28 cellular contexts compared by ENCODE assay signal in genomic region chr21:42764883-42765282, GRCh38.
"Had no signal": no experiment of that assay in that cellular context is flagged by ENCODE, and none has a peak within 500 bp of the region (broad histone marks: within the 10 kb centered on the region; RNA-seq: fewer than 3 reads in every experiment).

No MANE protein-coding gene starts in this region.

- H3K36me3 Mint-ChIP-seq: activated CD8-positive, alpha-beta memory T cell treated with anti-CD3 and anti-CD28 coated beads, Interleukin-2, amount 10 ng/mL, durations not matched to agents 7 days and 5 days; activated naive CD4-positive, alpha-beta T cell treated with anti-CD3 and anti-CD28 coated beads, Interleukin-2, amount 10 ng/mL, durations not matched to agents 7 days and 5 days had no signal

- ATAC-seq: activated CD4-positive, alpha-beta T cell treated with anti-CD3 and anti-CD28 coated beads for 36 hours; activated CD8-positive, alpha-beta memory T cell treated with anti-CD3 and anti-CD28 coated beads, Interleukin-2, amount 10 ng/mL, durations not matched to agents 7 days and 5 days; activated CD8-positive, alpha-beta T cell treated with anti-CD3 and anti-CD28 coated beads, Interleukin-2, amount 10 ng/mL, durations not matched to agents 7 days and 5 days; activated naive CD4-positive, alpha-beta T cell treated with anti-CD3 and anti-CD28 coated beads, Interleukin-2, amount 50 U/mL, for 72 hours; effector memory CD8-positive, alpha-beta T cell; foreskin keratinocyte; gastrocnemius medialis; heart left ventricle had no signal

- H3K4me3 Mint-ChIP-seq: activated CD4-positive, alpha-beta T cell treated with anti-CD3 and anti-CD28 coated beads for 36 hours; activated CD4-positive, alpha-beta T cell treated with anti-CD3 and anti-CD28 coated beads, Interleukin-2, amount 10 ng/mL, durations not matched to agents 24 days and 14 days; activated CD8-positive, alpha-beta memory T cell treated with anti-CD3 and anti-CD28 coated beads, Interleukin-2, amount 10 ng/mL, durations not matched to agents 7 days and 5 days; activated CD8-positive, alpha-beta T cell treated with anti-CD3 and anti-CD28 coated beads, Interleukin-2, amount 10 ng/mL, durations not matched to agents 7 days and 5 days; activated naive CD4-positive, alpha-beta T cell treated with anti-CD3 and anti-CD28 coated beads, Interleukin-2, amount 10 ng/mL, durations not matched to agents 7 days and 5 days; activated naive CD8-positive, alpha-beta T cell treated with anti-CD3 and anti-CD28 coated beads, Interleukin-2, amount 10 ng/mL, durations not matched to agents 7 days and 5 days; effector memory CD8-positive, alpha-beta T cell had no signal

- DNase-seq: activated CD4-positive, alpha-beta T cell treated with anti-CD3 and anti-CD28 coated beads for 36 hours; activated CD4-positive, alpha-beta T cell treated with anti-CD3 and anti-CD28 coated beads, Interleukin-2, amount 10 ng/mL, durations not matched to agents 24 days and 14 days; activated CD4-positive, alpha-beta T cell treated with anti-CD3 and anti-CD28 coated beads, Interleukin-2, amount 50 U/mL, for 4 hours; activated CD4-positive, CD25-positive, alpha-beta regulatory T cell; activated CD4-positive, CD25-positive, alpha-beta regulatory T cell treated with anti-CD3 and anti-CD28 coated beads, Interleukin-2, amount 50 U/mL, for 72 hours; activated CD8-positive, alpha-beta memory T cell treated with anti-CD3 and anti-CD28 coated beads, Interleukin-2, amount 10 ng/mL, durations not matched to agents 7 days and 5 days; activated CD8-positive, alpha-beta memory T cell treated with anti-CD3 and anti-CD28 coated beads, Interleukin-2, amount 50 U/mL, for 4 hours; activated CD8-positive, alpha-beta T cell treated with anti-CD3 and anti-CD28 coated beads, Interleukin-2, amount 10 ng/mL, durations not matched to agents 7 days and 5 days; activated gamma-delta T cell; activated naive CD4-positive, alpha-beta T cell; activated naive CD4-positive, alpha-beta T cell treated with anti-CD3 and anti-CD28 coated beads, Interleukin-2, amount 10 ng/mL, durations not matched to agents 7 days and 5 days; activated naive CD8-positive, alpha-beta T cell treated with anti-CD3 and anti-CD28 coated beads, Interleukin-2, amount 10 ng/mL, durations not matched to agents 7 days and 5 days; activated T-cell treated with anti-CD3 and anti-CD28 coated beads, Interleukin-2, amount 50 U/mL, for 1 hour; activated T-cell treated with anti-CD3 and anti-CD28 coated beads, Interleukin-2, amount 50 U/mL, for 48 hours; caudate nucleus; cortex of kidney; dermis blood vessel endothelial cell; effector CD4-positive, alpha-beta T cell; effector memory CD8-positive, alpha-beta T cell; erythroblast; foreskin keratinocyte; gastrocnemius medialis; glutamatergic neuron had no signal

- H3K27ac Mint-ChIP-seq: activated CD4-positive, alpha-beta T cell treated with anti-CD3 and anti-CD28 coated beads for 36 hours; activated CD4-positive, alpha-beta T cell treated with anti-CD3 and anti-CD28 coated beads, Interleukin-2, amount 10 ng/mL, durations not matched to agents 24 days and 14 days; activated CD8-positive, alpha-beta memory T cell treated with anti-CD3 and anti-CD28 coated beads, Interleukin-2, amount 10 ng/mL, durations not matched to agents 7 days and 5 days; activated CD8-positive, alpha-beta T cell treated with anti-CD3 and anti-CD28 coated beads, Interleukin-2, amount 10 ng/mL, durations not matched to agents 7 days and 5 days; activated naive CD4-positive, alpha-beta T cell treated with anti-CD3 and anti-CD28 coated beads, Interleukin-2, amount 10 ng/mL, durations not matched to agents 7 days and 5 days; activated naive CD4-positive, alpha-beta T cell treated with anti-CD3 and anti-CD28 coated beads, Interleukin-2, amount 50 U/mL, for 72 hours; activated naive CD8-positive, alpha-beta T cell treated with anti-CD3 and anti-CD28 coated beads, Interleukin-2, amount 10 ng/mL, durations not matched to agents 7 days and 5 days; effector memory CD8-positive, alpha-beta T cell had no signal

- H3K9me3 ChIP-seq: ascending aorta, esophagus muscularis mucosa, gastrocnemius medialis, heart left ventricle had no signal

- H3K4me1 Mint-ChIP-seq: activated CD4-positive, alpha-beta T cell treated with anti-CD3 and anti-CD28 coated beads for 36 hours; activated CD4-positive, alpha-beta T cell treated with anti-CD3 and anti-CD28 coated beads, Interleukin-2, amount 10 ng/mL, durations not matched to agents 24 days and 14 days; activated naive CD4-positive, alpha-beta T cell treated with anti-CD3 and anti-CD28 coated beads, Interleukin-2, amount 10 ng/mL, durations not matched to agents 7 days and 5 days had no signal

- FAIRE-seq: colon had no signal

- H3K27me3 Mint-ChIP-seq: activated CD4-positive, alpha-beta T cell treated with anti-CD3 and anti-CD28 coated beads for 36 hours; activated CD4-positive, alpha-beta T cell treated with anti-CD3 and anti-CD28 coated beads, Interleukin-2, amount 10 ng/mL, durations not matched to agents 24 days and 14 days; activated CD8-positive, alpha-beta memory T cell treated with anti-CD3 and anti-CD28 coated beads, Interleukin-2, amount 10 ng/mL, durations not matched to agents 7 days and 5 days; activated naive CD4-positive, alpha-beta T cell treated with anti-CD3 and anti-CD28 coated beads, Interleukin-2, amount 10 ng/mL, durations not matched to agents 7 days and 5 days; activated naive CD8-positive, alpha-beta T cell treated with anti-CD3 and anti-CD28 coated beads, Interleukin-2, amount 10 ng/mL, durations not matched to agents 7 days and 5 days had no signal

- H3K9me3 Mint-ChIP-seq: activated CD4-positive, alpha-beta T cell treated with anti-CD3 and anti-CD28 coated beads, Interleukin-2, amount 10 ng/mL, durations not matched to agents 24 days and 14 days; activated naive CD4-positive, alpha-beta T cell treated with anti-CD3 and anti-CD28 coated beads, Interleukin-2, amount 10 ng/mL, durations not matched to agents 7 days and 5 days; activated naive CD4-positive, alpha-beta T cell treated with anti-CD3 and anti-CD28 coated beads, Interleukin-2, amount 50 U/mL, for 72 hours; activated naive CD8-positive, alpha-beta T cell treated with anti-CD3 and anti-CD28 coated beads, Interleukin-2, amount 10 ng/mL, durations not matched to agents 7 days and 5 days; effector memory CD8-positive, alpha-beta T cell had no signal
